23 cellular contexts compared by ENCODE assay signal in genomic region chr5:164679461-164679860, GRCh38.
"Had no signal": no experiment of that assay in that cellular context is flagged by ENCODE, and none has a peak within 500 bp of the region (broad histone marks: within the 10 kb centered on the region; RNA-seq: fewer than 3 reads in every experiment).

No MANE protein-coding gene starts in this region.

- ATAC-seq: heart left ventricle; left lobe of liver; natural killer cell treated with Interleukin-12 subunit alpha and Interleukin-12 subunit beta and Interleukin-15 and Interleukin-18, amount 100 ng/mL, for 72 hours; pancreas; right cardiac atrium; upper lobe of right lung had no signal

- H3K27me3 Mint-ChIP-seq: natural killer cell treated with Interleukin-12 subunit alpha and Interleukin-12 subunit beta and Interleukin-15 and Interleukin-18, amount 100 ng/mL, for 72 hours; progenitor cell of endocrine pancreas had no signal

- H3K27ac Mint-ChIP-seq: natural killer cell treated with Interleukin-12 subunit alpha and Interleukin-12 subunit beta and Interleukin-15 and Interleukin-18, amount 100 ng/mL, for 72 hours; neural progenitor cell; progenitor cell of endocrine pancreas had no signal

- H3K4me1 ChIP-seq: colonic mucosa, heart left ventricle, pancreas, suprapubic skin, thyroid gland, upper lobe of right lung, vagina had no signal

- H3K9me3 ChIP-seq: colonic mucosa, pancreas, suprapubic skin, thyroid gland, upper lobe of right lung, vagina had no signal

- DNase-seq: colonic mucosa; dermis blood vessel endothelial cell; foreskin melanocyte; heart left ventricle; hippocampal formation; islet precursor cell; mammary epithelial cell; midbrain; nucleus accumbens; pancreas; right cardiac atrium; small intestine; stimulated activated CD4-positive, alpha-beta T cell treated with anti-CD3 and anti-CD28 coated beads, Interleukin-12 subunit alpha, Interleukin-12 subunit beta, amount 100 ng/mL, for 4 hours; stimulated activated CD4-positive, alpha-beta T cell treated with anti-CD3 and anti-CD28 coated beads, Interleukin-2, amount 100 ng/mL, for 48 hours; stimulated activated naive CD4-positive, alpha-beta T cell treated with Interleukin-2 at 50 U/mL for 16 hours; thyroid gland; upper lobe of right lung had no signal

- H3K4me3 Mint-ChIP-seq: natural killer cell treated with Interleukin-12 subunit alpha and Interleukin-12 subunit beta and Interleukin-15 and Interleukin-18, amount 100 ng/mL, for 72 hours; neural progenitor cell had no signal

- H3K27me3 ChIP-seq: colonic mucosa, heart left ventricle, neural progenitor cell, pancreas, suprapubic skin, thyroid gland, upper lobe of right lung, vagina had no signal

- H3K36me3 ChIP-seq: colonic mucosa, heart left ventricle, neural progenitor cell, pancreas, suprapubic skin, thyroid gland, upper lobe of right lung, vagina had no signal

- H3K36me3 Mint-ChIP-seq: natural killer cell treated with Interleukin-12 subunit alpha and Interleukin-12 subunit beta and Interleukin-15 and Interleukin-18, amount 100 ng/mL, for 72 hours; neural progenitor cell had no signal

- H3K27ac ChIP-seq: colonic mucosa, heart left ventricle, neural progenitor cell, pancreas, suprapubic skin, thyroid gland, upper lobe of right lung, vagina had no signal

- H3K9ac ChIP-seq: neural progenitor cell had no signal

- H3K4me3 ChIP-seq: colonic mucosa, heart left ventricle, neural progenitor cell, pancreas, suprapubic skin, thyroid gland, upper lobe of right lung, vagina had no signal
